In genomic region chr3:169996063-169996462, GRCh38 we compare ENCODE assay signal across 1 cellular context.
TF ChIP-seq lines count a peak whose summit lies in the region.

No MANE protein-coding gene starts in this region.

TF ChIP-seq in A549, 52 proteins besides CTCF, POLR2A, EP300 and RAD21 (continued from another document):
- TF ChIP-seq ELK1 (IDR thresholded peaks at IDR 0.05; ENCODE audit: low read depth, low read length) (no peak), NR3C1 (IDR thresholded peaks at IDR 0.05) (no peak), MAX (IDR thresholded peaks at IDR 0.05) (no peak), USF2 (IDR thresholded peaks at IDR 0.05) (no peak), FOSL2 (IDR thresholded peaks at IDR 0.05) (no peak), FOSL2 (CRISPR knock-in tag; IDR thresholded peaks at IDR 0.05) (no peak), HOXA7 (CRISPR knock-in tag; IDR thresholded peaks at IDR 0.05) (no peak), MAFK (IDR thresholded peaks at IDR 0.05; ENCODE audit: partially characterized antibody) (peak; percentile 67)
